ENCODE assay signal across 16 cellular contexts in the genomic region with DNA sequence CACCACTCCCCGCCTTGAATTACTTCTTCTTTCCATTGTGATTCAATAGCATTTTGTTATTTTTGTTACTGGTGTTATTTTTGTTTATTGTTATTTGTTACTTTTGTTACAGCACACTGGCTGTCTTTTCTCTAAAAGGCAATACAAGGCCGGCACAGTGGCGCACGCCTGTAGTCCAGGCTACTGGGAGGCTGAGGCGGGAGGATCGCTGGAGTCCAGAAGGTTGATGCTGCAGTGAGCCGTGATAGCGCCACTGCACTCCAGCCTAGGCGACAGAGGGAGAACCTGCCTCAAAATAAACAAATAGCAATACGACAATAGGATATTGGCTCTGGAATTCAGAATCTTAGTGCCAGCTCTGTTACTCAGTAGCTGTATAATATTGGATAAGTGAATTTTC. TPM values are rescaled to one million over a fixed set of nuclear protein-coding genes. Genes with fewer than 3 reads are reported as not detected.
DNase-seq lines count a peak whose midpoint lies in the region; ATAC-seq and TF ChIP-seq lines count a peak whose summit lies in the region.
"Had no signal": no experiment of that assay in that cellular context is flagged by ENCODE, and none has a peak within 500 bp of the region (broad histone marks: within the 10 kb centered on the region; RNA-seq: fewer than 3 reads in every experiment).

No MANE protein-coding gene starts in this region.

- H3K9me3 Mint-ChIP-seq in activated T-cell treated with anti-CD3 and anti-CD28 coated beads, Interleukin-2, amount 50 U/mL, for 72 hours = no peaks in the 10 kb centered on the region

- H3K9me3 ChIP-seq in psoas muscle (no peaks in the 10 kb centered on the region), BE2C (no peaks in the 10 kb centered on the region)
- H3K9me3 ChIP-seq: lower lobe of right lung had no signal

- no peaks in the 10 kb centered on the region for H3K36me3 ChIP-seq in KMS-11 (ENCODE audit: insufficient read depth)
- peaks cover 0 to 25% of the 10 kb centered on the region in 2 donors for H3K36me3 ChIP-seq in psoas muscle (ENCODE audit: insufficient read depth in 1 of 2, low read depth in 1 of 2)
- H3K36me3 ChIP-seq in BE2C = peaks cover 9% of the 10 kb centered on the region

- H3K4me3 ChIP-seq in KMS-11 (IDR thresholded peaks at IDR 0.05; ENCODE audit: insufficient read depth, low read depth, low read length) = no peak overlapping the region
- peak overlapping the region; percentile 79 for H3K4me3 ChIP-seq in coronary artery
- peak overlapping the region; percentile 70 for H3K4me3 ChIP-seq in psoas muscle
- H3K4me3 ChIP-seq in BE2C (ENCODE audit: low read depth, low read length) = no peak overlapping the region; the same call in 1 of the 2 replicates

- H3K27me3 ChIP-seq in KMS-11 (ENCODE audit: insufficient read depth, low read depth) = no peaks in the 10 kb centered on the region
- no peaks in the 10 kb centered on the region for H3K27me3 ChIP-seq in psoas muscle (ENCODE audit: insufficient read depth in 3 of 3, low read length in 2 of 3)
- H3K27me3 ChIP-seq in BE2C = no peaks in the 10 kb centered on the region
- H3K27me3 ChIP-seq: heart left ventricle had no signal

- no peak overlapping the region for H2AFZ ChIP-seq in KMS-11 (ENCODE audit: low read depth)

- H3K27me3 Mint-ChIP-seq in activated T-cell treated with anti-CD3 and anti-CD28 coated beads, Interleukin-2, amount 50 U/mL, for 72 hours (ENCODE audit: low read depth) = no peaks in the 10 kb centered on the region

- intact Hi-C loops in psoas muscle (cut with DNase I) = no loop called here

- no peaks in the 10 kb centered on the region for H3K79me2 ChIP-seq in KMS-11 (ENCODE audit: insufficient read depth, low read depth)

- no peak for TF ChIP-seq CTCF in KMS-11 (conservative IDR thresholded peaks at IDR 0.05; ENCODE audit: low read depth, low read length)
- no peak for TF ChIP-seq CTCF in coronary artery (IDR thresholded peaks at IDR 0.05)
- no peak for TF ChIP-seq CTCF in psoas muscle (IDR thresholded peaks at IDR 0.05)
- no peak for TF ChIP-seq CTCF in BE2C (IDR thresholded peaks at IDR 0.05; ENCODE audit: low read depth, low read length)

- H3K4me3 Mint-ChIP-seq in activated T-cell treated with anti-CD3 and anti-CD28 coated beads, Interleukin-2, amount 50 U/mL, for 72 hours = peak overlapping the region in 1 of 2 donors; percentile 51

- no peak overlapping the region for H3K27ac ChIP-seq in KMS-11
- H3K27ac ChIP-seq in coronary artery = no peak overlapping the region
- H3K27ac ChIP-seq in psoas muscle = peak overlapping the region; percentile 79

- H3K36me3 Mint-ChIP-seq in activated T-cell treated with anti-CD3 and anti-CD28 coated beads, Interleukin-2, amount 50 U/mL, for 72 hours (ENCODE audit: insufficient read depth in 2 of 2) = peaks cover 5 to 8% of the 10 kb centered on the region in 2 donors

- peaks cover 27% of the 10 kb centered on the region for H3K4me1 Mint-ChIP-seq in activated T-cell treated with anti-CD3 and anti-CD28 coated beads, Interleukin-2, amount 50 U/mL, for 72 hours (ENCODE audit: low read depth)

- DNase-seq in activated T-cell treated with anti-CD3 and anti-CD28 coated beads, Interleukin-2, amount 50 U/mL, for 72 hours = no peak
- DNase-seq in activated T-cell treated with anti-CD3 and anti-CD28 coated beads, Interleukin-2, amount 50 U/mL, for 48 hours = no peak
- no peak for DNase-seq in coronary artery (ENCODE audit: low spot score)
- DNase-seq in psoas muscle = no peak
- no peak for DNase-seq in BE2C
- DNase-seq: activated CD4-positive, alpha-beta T cell treated with anti-CD3 and anti-CD28 coated beads for 4 hours; activated gamma-delta T cell treated with Interleukin-2 at 50 U/mL for 16 hours; heart left ventricle; lower lobe of right lung; NCI-H526 treated with DMSO at 0.1 percent for 48 hours had no signal

- H3K4me2 ChIP-seq in KMS-11 = peak overlapping the region; percentile 57

- no peak for ATAC-seq in activated T-cell treated with anti-CD3 and anti-CD28 coated beads, Interleukin-2, amount 50 U/mL, for 72 hours (replicated peaks in 1 of 2)
- ATAC-seq in psoas muscle (no peak), GM18498 (IDR thresholded peaks at IDR 0.05; ENCODE audit: unreplicated experiment) (no peak), GM18520 (IDR thresholded peaks at IDR 0.05; ENCODE audit: unreplicated experiment) (no peak)

- 78 to 86% (median 78%) methylated on average over 10 of the region's 10 CpGs for WGBS in psoas muscle, 3 donors

- no peak overlapping the region; the same call in 1 of the 2 replicates for H3K9ac ChIP-seq in KMS-11

- H3K27ac Mint-ChIP-seq in activated T-cell treated with anti-CD3 and anti-CD28 coated beads, Interleukin-2, amount 50 U/mL, for 72 hours = peak overlapping the region; percentile 24

- H4K20me1 ChIP-seq in KMS-11 (ENCODE audit: insufficient read depth) = no peaks in the 10 kb centered on the region

- peaks cover 23% of the 10 kb centered on the region for H3K4me1 ChIP-seq in KMS-11 (ENCODE audit: low read depth, poor library complexity, severe bottlenecking)
- H3K4me1 ChIP-seq in psoas muscle = peaks cover 9% of the 10 kb centered on the region
- no peaks in the 10 kb centered on the region for H3K4me1 ChIP-seq in BE2C

RNA-seq across cellular contexts. Expression of gene MED12, which starts 1.0 kb away (rescaled TPM):
- 10 to 100 TPM; 44.1 to 48.6 TPM for total RNA-seq in activated T-cell treated with anti-CD3 and anti-CD28 coated beads, Interleukin-2, amount 50 U/mL, for 72 hours
- 10 to 100 TPM; 20.7 to 24.8 (median 23.7) TPM for total RNA-seq in psoas muscle
- 10 to 100 TPM in 1 of 3 donors, 1 to 10 TPM in 2; 7.1 to 12.8 (median 7.5) TPM for polyA plus RNA-seq in psoas muscle
- 81.2 TPM for polyA plus RNA-seq in BE2C (2012; ENCODE audit: insufficient read depth, insufficient read length, low read depth)

RNA-seq across cellular contexts. Expression of gene IL2RG, which starts 6.0 kb away (rescaled TPM):
- total RNA-seq in activated T-cell treated with anti-CD3 and anti-CD28 coated beads, Interleukin-2, amount 50 U/mL, for 72 hours = 100 to 1,000 TPM; 290 to 348 TPM
- 1 to 10 TPM in 3 of 4 donors, under 1 TPM in 1; 0.93 to 1.5 (median 1.2) TPM for total RNA-seq in psoas muscle
- polyA plus RNA-seq in psoas muscle = 1 to 10 TPM; 1.2 to 2.8 (median 1.6) TPM
- polyA plus RNA-seq in BE2C (2012; ENCODE audit: insufficient read depth, insufficient read length, low read depth) = 1.7 TPM
- total RNA-seq: Daoy had no signal

RNA-seq across cellular contexts. Expression of gene CXorf65, which starts 10.8 kb away (rescaled TPM):
- total RNA-seq in activated T-cell treated with anti-CD3 and anti-CD28 coated beads, Interleukin-2, amount 50 U/mL, for 72 hours = 10 to 100 TPM; 16.4 to 26.0 TPM
- total RNA-seq in psoas muscle = not detected
- polyA plus RNA-seq in psoas muscle = not detected
- 1.1 TPM for polyA plus RNA-seq in BE2C (2012; ENCODE audit: insufficient read depth, insufficient read length, low read depth)
- total RNA-seq: cardiac septum, Daoy, heart left ventricle, lower lobe of right lung, posterior vena cava had no signal
- polyA plus RNA-seq: heart left ventricle had no signal

RNA-seq across cellular contexts. Expression of gene FOXO4, which starts 21.7 kb away (rescaled TPM):
- total RNA-seq in activated T-cell treated with anti-CD3 and anti-CD28 coated beads, Interleukin-2, amount 50 U/mL, for 72 hours = 10 to 100 TPM; 15.1 to 15.3 TPM
- total RNA-seq in psoas muscle = 10 to 100 TPM; 55.1 to 80.7 (median 63.5) TPM
- polyA plus RNA-seq in psoas muscle = 10 to 100 TPM; 14.6 to 56.5 (median 31.7) TPM
- polyA plus RNA-seq in BE2C (2012; ENCODE audit: insufficient read depth, insufficient read length, low read depth) = 13.3 TPM

RNA-seq across cellular contexts. Expression of gene NLGN3, which starts 27.3 kb away (rescaled TPM):
- total RNA-seq in activated T-cell treated with anti-CD3 and anti-CD28 coated beads, Interleukin-2, amount 50 U/mL, for 72 hours = 1 to 10 TPM; 2.9 to 3.1 TPM
- total RNA-seq in psoas muscle = under 1 TPM; 0.07 to 0.32 (median 0.15) TPM
- under 1 TPM; 0.04 to 0.10 (median 0.08) TPM for polyA plus RNA-seq in psoas muscle
- polyA plus RNA-seq in BE2C (2012; ENCODE audit: insufficient read depth, insufficient read length, low read depth) = 3.2 TPM
- total RNA-seq: Daoy had no signal

Comparison
In these comparisons a context has a peak if more than half of its experiments do, and no peak if none do; other contexts are left out.
1. H3K4me3 ChIP-seq: peak in coronary artery (single experiment) and psoas muscle (single experiment); none in KMS-11 (single experiment) and BE2C (single experiment).
2. RNA of gene IL2RG, which starts 6.0 kb away (total RNA-seq): 290 to 348 TPM in activated T-cell treated with anti-CD3 and anti-CD28 coated beads, Interleukin-2, amount 50 U/mL, for 72 hours; 0.93 to 1.5 TPM in psoas muscle; every median in the first group is over 100 times any median in the second.
3. RNA of gene CXorf65, which starts 10.8 kb away (total RNA-seq): 16.4 to 26.0 TPM in activated T-cell treated with anti-CD3 and anti-CD28 coated beads, Interleukin-2, amount 50 U/mL, for 72 hours; not detected in psoas muscle; every median in the first group is over 10 times any median in the second.